1 cellular context compared by ENCODE assay signal in genomic region chr6:83065511-83066192, GRCh38.
TF ChIP-seq lines count a peak whose summit lies in the region.

UBE3D (minus strand) TSS chr6:83065841; CDS start chr6:83065718, 123 bp downstream.

TF ChIP-seq in HepG2, 621 proteins besides CTCF, POLR2A, EP300 and RAD21 (continued from another document and continues in another):
- TF ChIP-seq ZNF318 (CRISPR knock-in tag; IDR thresholded peaks at IDR 0.05) (peak; percentile 73; the same call in 1 of the 2 replicates), SIX4 (CRISPR knock-in tag; IDR thresholded peaks at IDR 0.05) (peak; percentile 55; the same call in 1 of the 2 replicates), ZBTB39 (CRISPR knock-in tag; IDR thresholded peaks at IDR 0.05) (0 out of 2 replicates have a peak, but pooled peaks have one; percentile 18), CREBL2 (CRISPR knock-in tag; IDR thresholded peaks at IDR 0.05; ENCODE audit: borderline replicate concordance) (0 out of 2 replicates have a peak, but pooled peaks have one; percentile 60), GPN1 (CRISPR knock-in tag; IDR thresholded peaks at IDR 0.05; ENCODE audit: borderline replicate concordance) (peak; percentile 74; the same call in 1 of the 2 replicates), AFF4 (CRISPR knock-in tag; IDR thresholded peaks at IDR 0.05) (no peak), HMGXB3 (CRISPR knock-in tag; IDR thresholded peaks at IDR 0.05; ENCODE audit: borderline replicate concordance) (0 out of 2 replicates have a peak, but pooled peaks have one; percentile 68), ZNF564 (CRISPR knock-in tag; IDR thresholded peaks at IDR 0.05) (peak; percentile 64; the same call in 1 of the 2 replicates), ZEB1 (IDR thresholded peaks at IDR 0.05; ENCODE audit: insufficient replicate concordance, low read depth) (no peak), TBP (CRISPR knock-in tag; IDR thresholded peaks at IDR 0.05) (no peak), SIN3B (IDR thresholded peaks at IDR 0.05; ENCODE audit: low read length) (peak; percentile 86), CSRNP2 (CRISPR knock-in tag; conservative IDR thresholded peaks at IDR 0.05; ENCODE audit: low read depth) (no peak), MAFG (CRISPR knock-in tag; IDR thresholded peaks at IDR 0.05) (no peak), ZGPAT (CRISPR knock-in tag; IDR thresholded peaks at IDR 0.05) (peak; percentile 90), REL (CRISPR knock-in tag; conservative IDR thresholded peaks at IDR 0.05) (peak; percentile 72), NCOA5 (CRISPR knock-in tag; IDR thresholded peaks at IDR 0.05) (no peak), ASH2L (IDR thresholded peaks at IDR 0.05; ENCODE audit: insufficient read length, low read depth, low read length) (peak; percentile 90), NFKB2 (CRISPR knock-in tag; IDR thresholded peaks at IDR 0.05; ENCODE audit: borderline replicate concordance) (peak; percentile 85; the same call in 1 of the 2 replicates), ZNF747 (CRISPR knock-in tag; IDR thresholded peaks at IDR 0.05; ENCODE audit: borderline replicate concordance) (0 out of 2 replicates have a peak, but pooled peaks have one; percentile 38), ZNF781 (CRISPR knock-in tag; IDR thresholded peaks at IDR 0.05; ENCODE audit: borderline replicate concordance, not compliant biosample characterization) (no peak), ZSCAN5A (CRISPR knock-in tag; IDR thresholded peaks at IDR 0.05; ENCODE audit: borderline replicate concordance) (peak; percentile 97; the same call in 1 of the 2 replicates), PAWR (CRISPR knock-in tag; IDR thresholded peaks at IDR 0.05; ENCODE audit: borderline replicate concordance) (peak; percentile 65; the same call in 1 of the 2 replicates), PLSCR1 (CRISPR knock-in tag; IDR thresholded peaks at IDR 0.05; ENCODE audit: borderline replicate concordance) (no peak), ZFP82 (CRISPR knock-in tag; IDR thresholded peaks at IDR 0.05; ENCODE audit: borderline replicate concordance) (no peak), NFATC3 (CRISPR knock-in tag; IDR thresholded peaks at IDR 0.05) (0 out of 2 replicates have a peak, but pooled peaks have one; percentile 77), MAFF (IDR thresholded peaks at IDR 0.05; ENCODE audit: low read depth, low read length) (no peak), HNRNPK (IDR thresholded peaks at IDR 0.05; ENCODE audit: low read depth, low read length, poor library complexity, severe bottlenecking) (peak; percentile 20)
